In the genomic region with DNA sequence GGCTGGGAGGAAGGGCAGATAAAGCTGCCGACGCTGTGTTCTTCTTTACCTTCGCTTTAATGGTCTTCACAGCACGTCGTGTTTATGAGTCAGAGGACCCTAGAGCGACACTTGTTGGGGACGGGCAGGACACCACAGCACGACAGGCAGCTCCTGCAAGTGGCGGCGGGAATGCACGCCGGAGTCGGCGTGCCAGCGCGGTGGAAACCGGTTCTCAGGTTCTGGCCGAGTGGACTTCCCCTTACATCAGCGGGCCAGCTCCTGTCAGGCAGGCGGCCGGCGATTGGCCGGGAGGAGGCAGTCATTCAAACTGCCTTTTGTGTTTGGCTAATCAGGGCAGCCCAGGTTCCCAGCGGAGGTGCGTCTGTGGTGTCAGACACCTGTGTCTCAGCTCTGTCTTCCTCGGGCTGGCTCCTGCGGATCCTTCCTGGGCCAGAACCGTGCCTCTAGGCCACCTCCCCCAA, we compare ENCODE assay signal across 8 cellular contexts.
DNase-seq lines count a peak whose midpoint lies in the region; ATAC-seq and TF ChIP-seq lines count a peak whose summit lies in the region.

No MANE protein-coding gene starts in this region.

- peak; percentile 57 for ATAC-seq in GM21360 (IDR thresholded peaks at IDR 0.05; ENCODE audit: unreplicated experiment)
- peak; percentile 63 to 74 for ATAC-seq in activated naive CD4-positive, alpha-beta T cell treated with anti-CD3 and anti-CD28 coated beads, Interleukin-2, amount 50 U/mL, for 72 hours
- peak; percentile 78 to 92 (median 89) for ATAC-seq in heart left ventricle
- no peak for ATAC-seq in HG03439 (IDR thresholded peaks at IDR 0.05; ENCODE audit: unreplicated experiment)

- no peaks in the 10 kb centered on the region for H3K36me3 ChIP-seq in heart left ventricle

- no peaks in the 10 kb centered on the region for H3K9me3 ChIP-seq in heart left ventricle

- DNase-seq in COLO668 (lab: John Stamatoyannopoulos, UW; ENCODE audit: unreplicated experiment), result peak; percentile 95
- DNase-seq in NCI-H1092 treated with DMSO at 0.1 percent for 48 hours (lab: John Stamatoyannopoulos, UW), result peak; percentile 83
- peak in 1 of 2 donors; percentile 11 for DNase-seq in activated naive CD4-positive, alpha-beta T cell treated with anti-CD3 and anti-CD28 coated beads, Interleukin-2, amount 50 U/mL, for 72 hours (ENCODE audit: low spot score in 2 of 2)
- peak; percentile 78 to 87 (median 85) for DNase-seq in heart left ventricle
- DNase-seq in occipital lobe (lab: John Stamatoyannopoulos, UW), result peak; percentile 65
- DNase-seq in foreskin melanocyte, result no peak

- intact Hi-C loops in heart left ventricle (cut with DNase I), result loop anchor here in 4 of 10 donors (2.0 to 10.0 kb wide), 2 partner anchors 61 kb away; no protein-coding TSS in a partner anchor

- H3K27ac Mint-ChIP-seq in activated naive CD4-positive, alpha-beta T cell treated with anti-CD3 and anti-CD28 coated beads, Interleukin-2, amount 50 U/mL, for 72 hours, result no peak overlapping the region

- H3K4me1 ChIP-seq in heart left ventricle, result peaks cover 0 to 45% (median 13%) of the 10 kb centered on the region in 12 donors

- peaks cover 0 to 15% (median 0%) of the 10 kb centered on the region in 9 donors for H3K27me3 ChIP-seq in heart left ventricle

- TF ChIP-seq POLR2A in heart left ventricle (IDR thresholded peaks at IDR 0.05), result peak in 1 of 2 donors; percentile 38

- H3K9me3 Mint-ChIP-seq in activated naive CD4-positive, alpha-beta T cell treated with anti-CD3 and anti-CD28 coated beads, Interleukin-2, amount 50 U/mL, for 72 hours, result no peaks in the 10 kb centered on the region

- H3K36me3 Mint-ChIP-seq in activated naive CD4-positive, alpha-beta T cell treated with anti-CD3 and anti-CD28 coated beads, Interleukin-2, amount 50 U/mL, for 72 hours, result no peaks in the 10 kb centered on the region

- TF ChIP-seq CTCF in heart left ventricle (IDR thresholded peaks at IDR 0.05), result peak in 7 of 12 donors; percentile 7 to 53 (median 38)

- H3K4me3 ChIP-seq in heart left ventricle, result peak overlapping the region in 11 of 12 donors; percentile 28 to 62 (median 54)

- H3K27ac ChIP-seq in heart left ventricle, result peak overlapping the region in 11 of 12 donors; percentile 18 to 86 (median 75)

- WGBS in heart left ventricle, 4 donors, result 2 to 6% (median 3%) methylated on average over 13 to 28 of the region's 28 CpGs
